ENCODE assay signal across 1 cellular context in genomic region chr7:150322114-150322832, GRCh38.
TF ChIP-seq lines count a peak whose summit lies in the region.

No MANE protein-coding gene starts in this region.

TF ChIP-seq in K562, 482 proteins besides CTCF, POLR2A, EP300 and RAD21 (continues in another document):
- TF ChIP-seq ZBTB43 (CRISPR knock-in tag; IDR thresholded peaks at IDR 0.05) (no peak), ETS1 (conservative IDR thresholded peaks at IDR 0.05; ENCODE audit: control insufficient read depth, low read depth, low read length) (no peak), FOXP4 (CRISPR knock-in tag; IDR thresholded peaks at IDR 0.05; ENCODE audit: borderline replicate concordance) (no peak; the same call in 1 of the 2 replicates), CHD1 (IDR thresholded peaks at IDR 0.05; ENCODE audit: low read length) (no peak), NR2F6 (CRISPR knock-in tag; IDR thresholded peaks at IDR 0.05) (no peak), FOXK2 (conservative IDR thresholded peaks at IDR 0.05 in 1 of 2, IDR thresholded peaks at IDR 0.05 in 1 of 2; ENCODE audit: low read depth in 2 of 2) (peak; percentile 68 to 74; a peak in 3 of 4 replicates), NRF1 (conservative IDR thresholded peaks at IDR 0.05 in 1 of 2, IDR thresholded peaks at IDR 0.05 in 1 of 2) (no peak), KLF6 (CRISPR knock-in tag; IDR thresholded peaks at IDR 0.05; ENCODE audit: borderline replicate concordance) (peak; percentile 92), ETV1 (tag; conservative IDR thresholded peaks at IDR 0.05; ENCODE audit: low read depth) (peak; percentile 50; the same call in 1 of the 2 replicates), HDAC3 (IDR thresholded peaks at IDR 0.05; ENCODE audit: borderline replicate concordance, partially characterized antibody) (no peak), REST (CRISPR knock-in tag; IDR thresholded peaks at IDR 0.05; ENCODE audit: low read depth) (no peak), PHB2 (IDR thresholded peaks at IDR 0.05; ENCODE audit: low read depth) (no peak), E2F1 (CRISPR knock-in tag; IDR thresholded peaks at IDR 0.05) (no peak), MED1 (CRISPR knock-in tag; IDR thresholded peaks at IDR 0.05; ENCODE audit: borderline replicate concordance) (no peak), MTA2 (IDR thresholded peaks at IDR 0.05; ENCODE audit: low read depth) (no peak), DIDO1 (tag; IDR thresholded peaks at IDR 0.05; ENCODE audit: low read depth) (peak; percentile 66; the same call in 1 of the 2 replicates), ZNF695 (CRISPR knock-in tag; IDR thresholded peaks at IDR 0.05) (no peak), MAX (CRISPR knock-in tag; IDR thresholded peaks at IDR 0.05) (no peak), PTBP1 (IDR thresholded peaks at IDR 0.05; ENCODE audit: low read depth, low read length) (no peak), MCM2 (IDR thresholded peaks at IDR 0.05; ENCODE audit: low read depth) (no peak), PHTF2 (CRISPR knock-in tag; IDR thresholded peaks at IDR 0.05) (no peak), MEIS2 (IDR thresholded peaks at IDR 0.05; ENCODE audit: partially characterized antibody) (peak; percentile 70), YBX1 (IDR thresholded peaks at IDR 0.05) (no peak), TCFL5 (CRISPR knock-in tag; conservative IDR thresholded peaks at IDR 0.05) (0 out of 2 replicates have a peak, but pooled peaks have one; percentile 49), XRCC4 (IDR thresholded peaks at IDR 0.05; ENCODE audit: extremely low read depth, insufficient read depth, insufficient read length) (no peak), ZNF282 (CRISPR knock-in tag; IDR thresholded peaks at IDR 0.05) (no peak), SIN3A (IDR thresholded peaks at IDR 0.05; ENCODE audit: borderline replicate concordance in 2 of 2, control insufficient read depth in 1 of 2, low read depth in 2 of 2, low read length in 2 of 2) (peak in 1 of 2 experiments; percentile 28; a peak in 1 of 4 replicates), CC2D1A (IDR thresholded peaks at IDR 0.05) (no peak), ZZZ3 (IDR thresholded peaks at IDR 0.05) (no peak), PTRF (tag; IDR thresholded peaks at IDR 0.05) (peak; percentile 95), RUNX1 (IDR thresholded peaks at IDR 0.05; ENCODE audit: low read depth) (no peak), FOXK1 (CRISPR knock-in tag; IDR thresholded peaks at IDR 0.05; ENCODE audit: borderline replicate concordance) (no peak), CTBP1 (IDR thresholded peaks at IDR 0.05; ENCODE audit: borderline replicate concordance) (peak; percentile 7; the same call in 1 of the 2 replicates), KHSRP (IDR thresholded peaks at IDR 0.05) (no peak), HMBOX1 (IDR thresholded peaks at IDR 0.05) (peak; percentile 75; the same call in 1 of the 2 replicates), POLR2AphosphoS2 (IDR thresholded peaks at IDR 0.05; ENCODE audit: low read length) (peak; percentile 42; the same call in 1 of the 2 replicates), CBX1 (IDR thresholded peaks at IDR 0.05; ENCODE audit: low read depth) (no peak), RFX7 (CRISPR knock-in tag; IDR thresholded peaks at IDR 0.05) (peak; percentile 29; the same call in 1 of the 2 replicates), TAF1 (IDR thresholded peaks at IDR 0.05; ENCODE audit: control insufficient read depth, extremely low read depth, insufficient read depth, low read length, severe bottlenecking) (no peak), GTF2A2 (tag; IDR thresholded peaks at IDR 0.05) (peak; percentile 87), ZNF655 (CRISPR knock-in tag; IDR thresholded peaks at IDR 0.05) (no peak)
- TF ChIP-seq, protein P1, sequence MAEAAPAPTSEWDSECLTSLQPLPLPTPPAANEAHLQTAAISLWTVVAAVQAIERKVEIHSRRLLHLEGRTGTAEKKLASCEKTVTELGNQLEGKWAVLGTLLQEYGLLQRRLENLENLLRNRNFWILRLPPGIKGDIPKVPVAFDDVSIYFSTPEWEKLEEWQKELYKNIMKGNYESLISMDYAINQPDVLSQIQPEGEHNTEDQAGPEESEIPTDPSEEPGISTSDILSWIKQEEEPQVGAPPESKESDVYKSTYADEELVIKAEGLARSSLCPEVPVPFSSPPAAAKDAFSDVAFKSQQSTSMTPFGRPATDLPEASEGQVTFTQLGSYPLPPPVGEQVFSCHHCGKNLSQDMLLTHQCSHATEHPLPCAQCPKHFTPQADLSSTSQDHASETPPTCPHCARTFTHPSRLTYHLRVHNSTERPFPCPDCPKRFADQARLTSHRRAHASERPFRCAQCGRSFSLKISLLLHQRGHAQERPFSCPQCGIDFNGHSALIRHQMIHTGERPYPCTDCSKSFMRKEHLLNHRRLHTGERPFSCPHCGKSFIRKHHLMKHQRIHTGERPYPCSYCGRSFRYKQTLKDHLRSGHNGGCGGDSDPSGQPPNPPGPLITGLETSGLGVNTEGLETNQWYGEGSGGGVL (CRISPR knock-in tag; IDR thresholded peaks at IDR 0.05), result no peak
- TF ChIP-seq, protein P2, sequence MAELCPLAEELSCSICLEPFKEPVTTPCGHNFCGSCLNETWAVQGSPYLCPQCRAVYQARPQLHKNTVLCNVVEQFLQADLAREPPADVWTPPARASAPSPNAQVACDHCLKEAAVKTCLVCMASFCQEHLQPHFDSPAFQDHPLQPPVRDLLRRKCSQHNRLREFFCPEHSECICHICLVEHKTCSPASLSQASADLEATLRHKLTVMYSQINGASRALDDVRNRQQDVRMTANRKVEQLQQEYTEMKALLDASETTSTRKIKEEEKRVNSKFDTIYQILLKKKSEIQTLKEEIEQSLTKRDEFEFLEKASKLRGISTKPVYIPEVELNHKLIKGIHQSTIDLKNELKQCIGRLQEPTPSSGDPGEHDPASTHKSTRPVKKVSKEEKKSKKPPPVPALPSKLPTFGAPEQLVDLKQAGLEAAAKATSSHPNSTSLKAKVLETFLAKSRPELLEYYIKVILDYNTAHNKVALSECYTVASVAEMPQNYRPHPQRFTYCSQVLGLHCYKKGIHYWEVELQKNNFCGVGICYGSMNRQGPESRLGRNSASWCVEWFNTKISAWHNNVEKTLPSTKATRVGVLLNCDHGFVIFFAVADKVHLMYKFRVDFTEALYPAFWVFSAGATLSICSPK (IDR thresholded peaks at IDR 0.05; ENCODE audit: borderline replicate concordance), result no peak
- TF ChIP-seq, protein P3, sequence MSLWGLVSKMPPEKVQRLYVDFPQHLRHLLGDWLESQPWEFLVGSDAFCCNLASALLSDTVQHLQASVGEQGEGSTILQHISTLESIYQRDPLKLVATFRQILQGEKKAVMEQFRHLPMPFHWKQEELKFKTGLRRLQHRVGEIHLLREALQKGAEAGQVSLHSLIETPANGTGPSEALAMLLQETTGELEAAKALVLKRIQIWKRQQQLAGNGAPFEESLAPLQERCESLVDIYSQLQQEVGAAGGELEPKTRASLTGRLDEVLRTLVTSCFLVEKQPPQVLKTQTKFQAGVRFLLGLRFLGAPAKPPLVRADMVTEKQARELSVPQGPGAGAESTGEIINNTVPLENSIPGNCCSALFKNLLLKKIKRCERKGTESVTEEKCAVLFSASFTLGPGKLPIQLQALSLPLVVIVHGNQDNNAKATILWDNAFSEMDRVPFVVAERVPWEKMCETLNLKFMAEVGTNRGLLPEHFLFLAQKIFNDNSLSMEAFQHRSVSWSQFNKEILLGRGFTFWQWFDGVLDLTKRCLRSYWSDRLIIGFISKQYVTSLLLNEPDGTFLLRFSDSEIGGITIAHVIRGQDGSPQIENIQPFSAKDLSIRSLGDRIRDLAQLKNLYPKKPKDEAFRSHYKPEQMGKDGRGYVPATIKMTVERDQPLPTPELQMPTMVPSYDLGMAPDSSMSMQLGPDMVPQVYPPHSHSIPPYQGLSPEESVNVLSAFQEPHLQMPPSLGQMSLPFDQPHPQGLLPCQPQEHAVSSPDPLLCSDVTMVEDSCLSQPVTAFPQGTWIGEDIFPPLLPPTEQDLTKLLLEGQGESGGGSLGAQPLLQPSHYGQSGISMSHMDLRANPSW (CRISPR knock-in tag; IDR thresholded peaks at IDR 0.05), result no peak
